ENCODE assay signal across 17 cellular contexts in genomic region chr17:17382901-17383300, GRCh38.
DNase-seq lines count a peak whose midpoint lies in the region; FAIRE-seq and TF ChIP-seq lines count a peak whose summit lies in the region.
"Had no signal": no experiment of that assay in that cellular context is flagged by ENCODE, and none has a peak within 500 bp of the region (broad histone marks: within the 10 kb centered on the region; RNA-seq: fewer than 3 reads in every experiment).

No MANE protein-coding gene starts in this region.

- no peak for FAIRE-seq in GM12891 (lab: Jason Lieb, UNC)
- FAIRE-seq: HepG2, RCC 7860 had no signal

- H3K4me3 ChIP-seq in lower leg skin (ENCODE audit: low read depth, poor library complexity, severe bottlenecking) = no peak overlapping the region

- H3K9me3 Mint-ChIP-seq in brain = peaks cover 0 to 3% (median 1%) of the 10 kb centered on the region in 5 experiments
- H3K9me3 Mint-ChIP-seq: CD8-positive, alpha-beta memory T cell had no signal

- H3K27me3 Mint-ChIP-seq in brain = peaks cover 3% of the 10 kb centered on the region

- 46 to 49% methylated on average over 7 of the region's 7 CpGs for WGBS in lower leg skin, 2 donors

- peak overlapping the region in 4 of 5 experiments; percentile 23 to 75 (median 47) for H3K27ac Mint-ChIP-seq in brain

- no peak for TF ChIP-seq CTCF in brain (conservative IDR thresholded peaks at IDR 0.05)
- no peak for TF ChIP-seq CTCF in lower leg skin (IDR thresholded peaks at IDR 0.05)

- H3K4me3 Mint-ChIP-seq in brain = peak overlapping the region in 1 of 5 experiments; percentile 45
- H3K4me3 Mint-ChIP-seq: CD8-positive, alpha-beta memory T cell had no signal

- intact Hi-C loops in lower leg skin (cut with DNase I; ENCODE audit: low total_unique reads) = no loop called here

- DNase-seq in NOMO-1 treated with DMSO at 0.1 percent for 48 hours (lab: John Stamatoyannopoulos, UW; ENCODE audit: unreplicated experiment) = peak; percentile 35
- no peak for DNase-seq in NOMO-1 treated with dmso at 0.1 percent for 144 hours (lab: John Stamatoyannopoulos, UW; ENCODE audit: unreplicated experiment)
- peak; percentile 85 for DNase-seq in NCI-H2171 (lab: John Stamatoyannopoulos, UW)
- DNase-seq in substantia nigra (lab: John Stamatoyannopoulos, UW) = no peak
- no peak for DNase-seq in AML-193 (lab: John Stamatoyannopoulos, UW)
- DNase-seq in lower leg skin (ENCODE audit: low spot score in 2 of 2) = no peak
- DNase-seq in GM12891 (ENCODE audit: insufficient read length, low spot score) = no peak
- DNase-seq: CD8-positive, alpha-beta memory T cell; GF-D8; GOT3; NCI-H1105 treated with DMSO at 0.1 percent for 48 hours; NCI-H187 treated with DMSO at 0.1 percent for 48 hours; SIG-M5 had no signal

- no peaks in the 10 kb centered on the region for H3K36me3 Mint-ChIP-seq in brain

- H3K27ac ChIP-seq in substantia nigra (ENCODE audit: low read depth, low read length, poor library complexity, severe bottlenecking) = no peak overlapping the region
- H3K27ac ChIP-seq: BLaER1 treated with 17β-estradiol and CSF1 and Interleukin-3, amounts not matched to agents 10 nM and 100 nM had no signal

- H3K4me1 Mint-ChIP-seq in brain = peaks cover 65% of the 10 kb centered on the region

- no peak for TF ChIP-seq POLR2A in lower leg skin (IDR thresholded peaks at IDR 0.05)
- no peak for TF ChIP-seq POLR2A in GM12891 (IDR thresholded peaks at IDR 0.05; ENCODE audit: low read depth, low read length)

TF ChIP-seq in GM12891, 5 proteins besides CTCF, POLR2A, EP300 and RAD21:
- TF ChIP-seq POLR2AphosphoS5 (IDR thresholded peaks at IDR 0.05; ENCODE audit: low read depth, low read length) = no peak
- no peak for TF ChIP-seq POU2F2 (IDR thresholded peaks at IDR 0.05; ENCODE audit: low read depth, low read length)
- no peak for TF ChIP-seq TAF1 (IDR thresholded peaks at IDR 0.05; ENCODE audit: low read depth, low read length)
- no peak for TF ChIP-seq SPI1 (IDR thresholded peaks at IDR 0.05; ENCODE audit: low read depth, low read length)
- TF ChIP-seq PAX5 (IDR thresholded peaks at IDR 0.05; ENCODE audit: insufficient read depth, low read length, severe bottlenecking) = no peak

Comparison
In these comparisons a context has a peak if more than half of its experiments do, and no peak if none do; other contexts are left out.
1. DNase-seq: peak in NOMO-1 treated with DMSO at 0.1 percent for 48 hours (single experiment) and NCI-H2171 (single experiment); none in NOMO-1 treated with dmso at 0.1 percent for 144 hours (single experiment), substantia nigra (0 of 49), AML-193 (0 of 2), lower leg skin (0 of 2) and GM12891 (single experiment).